Comparison of ENCODE assay signal across 8 cellular contexts in the genomic region with DNA sequence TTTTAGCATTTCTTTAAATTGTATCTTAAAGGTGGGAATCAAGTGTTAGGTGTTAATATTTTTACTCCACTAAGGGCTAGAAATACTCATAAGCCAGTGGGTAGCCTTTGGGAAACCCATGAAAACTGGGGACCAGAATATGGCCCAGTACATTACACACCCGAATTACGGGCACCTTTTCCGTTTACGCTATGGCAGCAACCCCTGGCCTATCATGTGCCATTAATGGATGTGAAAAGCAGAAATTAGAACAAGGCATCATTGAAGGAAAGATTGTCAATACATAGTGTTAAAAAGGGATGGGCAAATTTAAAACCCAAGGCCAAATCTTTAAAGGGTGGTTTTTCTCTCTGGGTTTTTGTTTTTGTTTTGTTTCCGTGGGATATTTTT. TPM values are rescaled to one million over a fixed set of nuclear protein-coding genes. Genes with fewer than 3 reads are reported as not detected.
DNase-seq lines count a peak whose midpoint lies in the region; ATAC-seq and TF ChIP-seq lines count a peak whose summit lies in the region.

No MANE protein-coding gene starts in this region.

- H2AFZ ChIP-seq in OCI-LY3 (ENCODE audit: low read depth, low read length) = no peak overlapping the region
- H2AFZ ChIP-seq in parathyroid adenoma = no peak overlapping the region

- ATAC-seq in HG02970 (IDR thresholded peaks at IDR 0.05; ENCODE audit: low FRiP score, unreplicated experiment) = no peak
- no peak for ATAC-seq in GM18907 (IDR thresholded peaks at IDR 0.05; ENCODE audit: unreplicated experiment)

- no peaks in the 10 kb centered on the region for H3K27me3 ChIP-seq in OCI-LY3 (ENCODE audit: low read depth, low read length)
- no peaks in the 10 kb centered on the region for H3K27me3 ChIP-seq in parathyroid adenoma (ENCODE audit: control insufficient read depth, insufficient read depth, low read length)

- H3K27ac ChIP-seq in OCI-LY3 (ENCODE audit: low read length) (peak overlapping the region; percentile 76), parathyroid adenoma (peak overlapping the region; percentile 73)

- no peak for TF ChIP-seq CTCF in OCI-LY3 (IDR thresholded peaks at IDR 0.05; ENCODE audit: low read depth, low read length)
- no peak for TF ChIP-seq CTCF in epithelial cell of esophagus (IDR thresholded peaks at IDR 0.05; ENCODE audit: insufficient read depth, low read depth, low read length, missing control alignments)
- no peak for TF ChIP-seq CTCF in parathyroid adenoma (IDR thresholded peaks at IDR 0.05)

- peak overlapping the region; percentile 85 for H3K4me2 ChIP-seq in OCI-LY3 (ENCODE audit: low read length)
- peak overlapping the region; percentile 80 for H3K4me2 ChIP-seq in parathyroid adenoma (ENCODE audit: low read length)

- H3K36me3 ChIP-seq in ES-I3 (ENCODE audit: insufficient read depth, low read length) (peaks cover 15% of the 10 kb centered on the region), OCI-LY3 (replicated peaks; ENCODE audit: low read depth, low read length) (peaks cover 6% of the 10 kb centered on the region), parathyroid adenoma (ENCODE audit: control insufficient read depth, insufficient read depth, low read length) (no peaks in the 10 kb centered on the region)

- DNase-seq in epithelial cell of esophagus (ENCODE audit: low read depth) (no peak), NCI-H2029 treated with DMSO at 0.1 percent for 48 hours (lab: John Stamatoyannopoulos, UW) (no peak), SK-N-DZ (ENCODE audit: low spot score) (no peak)

- peaks cover 40% of the 10 kb centered on the region for H4K20me1 ChIP-seq in OCI-LY3 (ENCODE audit: insufficient read depth, low read length)

- H3K79me2 ChIP-seq in OCI-LY3 (ENCODE audit: low read length) (peaks cover 56% of the 10 kb centered on the region), parathyroid adenoma (peaks cover 48% of the 10 kb centered on the region)

- peak overlapping the region; percentile 93 for H3K4me3 ChIP-seq in OCI-LY3 (ENCODE audit: low read length)
- peak overlapping the region; percentile 77 for H3K4me3 ChIP-seq in epithelial cell of esophagus (ENCODE audit: low read length)
- peak overlapping the region; percentile 58 for H3K4me3 ChIP-seq in parathyroid adenoma (ENCODE audit: low read depth, low read length)

- peaks cover 14% of the 10 kb centered on the region for H3K4me1 ChIP-seq in ES-I3 (ENCODE audit: insufficient read depth, low read length)
- peaks cover 29% of the 10 kb centered on the region for H3K4me1 ChIP-seq in OCI-LY3 (ENCODE audit: low read length)
- peaks cover 31% of the 10 kb centered on the region for H3K4me1 ChIP-seq in parathyroid adenoma

- H3K9me3 ChIP-seq in ES-I3 (ENCODE audit: control insufficient read depth, insufficient read depth, low read length) (no peaks in the 10 kb centered on the region), OCI-LY3 (ENCODE audit: insufficient read depth, low read length) (no peaks in the 10 kb centered on the region), parathyroid adenoma (ENCODE audit: control insufficient read depth, low read length) (no peaks in the 10 kb centered on the region)

- H3K9ac ChIP-seq in ES-I3 (ENCODE audit: low read depth, low read length) (peak overlapping the region; percentile 85), OCI-LY3 (ENCODE audit: low read length) (peak overlapping the region; percentile 88), parathyroid adenoma (peak overlapping the region; percentile 16)

RNA-seq across cellular contexts. Expression of gene FARP2, which starts 0.8 kb away (rescaled TPM):
- polyA plus RNA-seq in SK-N-DZ (2014; cell fraction: cytosol; rRNA removed) = 16.2 and 24.0 TPM in 2 replicates
- 36.2 and 40.0 TPM in 2 replicates for polyA plus RNA-seq in SK-N-DZ (2014; cell fraction: nucleus; rRNA removed)

RNA-seq across cellular contexts. Expression of gene SEPTIN2, which starts 41.1 kb away (rescaled TPM):
- 320 and 356 TPM in 2 replicates for polyA plus RNA-seq in SK-N-DZ (2014; cell fraction: cytosol; rRNA removed)
- 330 and 417 TPM in 2 replicates for polyA plus RNA-seq in SK-N-DZ (2014; cell fraction: nucleus; rRNA removed)

RNA-seq across cellular contexts. Expression of gene HDLBP, which starts 41.4 kb away (rescaled TPM):
- 170 and 181 TPM in 2 replicates for polyA plus RNA-seq in SK-N-DZ (2014; cell fraction: cytosol; rRNA removed)
- polyA plus RNA-seq in SK-N-DZ (2014; cell fraction: nucleus; rRNA removed) = 152 and 164 TPM in 2 replicates

Comparison
In these comparisons a context has a peak if more than half of its experiments do, and no peak if none do; other contexts are left out.
1. H3K9ac ChIP-seq: peak in every context shown above with its lines; median percentile 88 in OCI-LY3; 85 in ES-I3; 16 in parathyroid adenoma.